In the genomic region with DNA sequence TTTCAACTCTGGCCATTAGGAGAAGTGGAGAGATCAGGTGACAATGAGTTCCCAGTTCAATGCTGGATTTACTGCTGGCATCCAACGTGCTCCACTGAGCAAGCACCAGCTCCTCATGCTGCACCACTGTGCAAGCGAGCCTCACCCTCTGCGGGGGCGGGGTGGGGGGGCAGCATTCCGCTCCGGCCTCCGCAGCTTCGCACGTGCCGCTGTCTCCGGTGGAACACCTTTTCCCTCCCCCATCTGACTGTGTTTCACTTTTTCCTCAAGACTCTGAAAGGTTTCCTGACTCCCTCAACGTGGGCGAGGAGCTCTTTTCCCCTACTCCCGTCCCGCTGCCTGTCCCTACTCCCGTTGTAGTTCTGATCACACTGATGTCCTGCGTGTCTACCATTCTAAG, we compare ENCODE assay signal across 8 cellular contexts. TPM values are rescaled to one million over a fixed set of nuclear protein-coding genes. Genes with fewer than 3 reads are reported as not detected.
DNase-seq lines count a peak whose midpoint lies in the region; ATAC-seq and TF ChIP-seq lines count a peak whose summit lies in the region.
"Had no signal": no experiment of that assay in that cellular context is flagged by ENCODE, and none has a peak within 500 bp of the region (broad histone marks: within the 10 kb centered on the region; RNA-seq: fewer than 3 reads in every experiment).

No MANE protein-coding gene starts in this region.

- H3K36me3 ChIP-seq in iPS-15b (ENCODE audit: control insufficient read depth, insufficient read depth, low read length) = no peaks in the 10 kb centered on the region
- H3K36me3 ChIP-seq: neutrophil had no signal

- no peaks in the 10 kb centered on the region for H3K9me3 Mint-ChIP-seq in HFFc6
- H3K9me3 Mint-ChIP-seq in activated T-cell treated with anti-CD3 and anti-CD28 coated beads, Interleukin-2, amount 50 U/mL, for 72 hours = no peaks in the 10 kb centered on the region
- H3K9me3 Mint-ChIP-seq in stimulated activated effector memory CD8-positive, alpha-beta T cell treated with anti-CD3 and anti-CD28 coated beads, Interleukin-12 subunit alpha, Interleukin-12 subunit beta, amount 100 ng/mL, for 72 hours = no peaks in the 10 kb centered on the region

- peak overlapping the region; percentile 37 for H3K9ac ChIP-seq in iPS-15b (ENCODE audit: low read depth, low read length)

- peaks cover 8% of the 10 kb centered on the region for H3K27me3 ChIP-seq in iPS-15b (ENCODE audit: control insufficient read depth, insufficient read depth, low read length)

- no peak for ATAC-seq in activated T-cell treated with anti-CD3 and anti-CD28 coated beads, Interleukin-2, amount 50 U/mL, for 72 hours (replicated peaks in 1 of 2)
- ATAC-seq in stimulated activated effector memory CD8-positive, alpha-beta T cell treated with anti-CD3 and anti-CD28 coated beads, Interleukin-12 subunit alpha, Interleukin-12 subunit beta, amount 100 ng/mL, for 72 hours = no peak
- no peak for ATAC-seq in HG02852 (IDR thresholded peaks at IDR 0.05; ENCODE audit: unreplicated experiment)

- H3K9me3 ChIP-seq in iPS-15b (ENCODE audit: control insufficient read depth, insufficient read depth, low read length) = no peaks in the 10 kb centered on the region
- H3K9me3 ChIP-seq: neutrophil had no signal

- peaks cover 27% of the 10 kb centered on the region for H3K4me1 Mint-ChIP-seq in HFFc6 (ENCODE audit: low read depth)
- peaks cover 20% of the 10 kb centered on the region for H3K4me1 Mint-ChIP-seq in activated T-cell treated with anti-CD3 and anti-CD28 coated beads, Interleukin-2, amount 50 U/mL, for 72 hours (ENCODE audit: low read depth)
- H3K4me1 Mint-ChIP-seq in stimulated activated effector memory CD8-positive, alpha-beta T cell treated with anti-CD3 and anti-CD28 coated beads, Interleukin-12 subunit alpha, Interleukin-12 subunit beta, amount 100 ng/mL, for 72 hours = peaks cover 8% of the 10 kb centered on the region

- peak overlapping the region; percentile 81 for H3K4me3 Mint-ChIP-seq in HFFc6
- peak overlapping the region; percentile 86 to 87 for H3K4me3 Mint-ChIP-seq in activated T-cell treated with anti-CD3 and anti-CD28 coated beads, Interleukin-2, amount 50 U/mL, for 72 hours
- peak overlapping the region; percentile 64 for H3K4me3 Mint-ChIP-seq in stimulated activated effector memory CD8-positive, alpha-beta T cell treated with anti-CD3 and anti-CD28 coated beads, Interleukin-12 subunit alpha, Interleukin-12 subunit beta, amount 100 ng/mL, for 72 hours

- peaks cover 14% of the 10 kb centered on the region for H3K27me3 Mint-ChIP-seq in HFFc6 (ENCODE audit: insufficient read depth)
- peaks cover 13% of the 10 kb centered on the region for H3K27me3 Mint-ChIP-seq in activated T-cell treated with anti-CD3 and anti-CD28 coated beads, Interleukin-2, amount 50 U/mL, for 72 hours (ENCODE audit: low read depth)

- no peaks in the 10 kb centered on the region; the same call in 1 of the 2 replicates for H3K36me3 Mint-ChIP-seq in HFFc6 (ENCODE audit: low read depth)
- no peaks in the 10 kb centered on the region for H3K36me3 Mint-ChIP-seq in activated T-cell treated with anti-CD3 and anti-CD28 coated beads, Interleukin-2, amount 50 U/mL, for 72 hours (ENCODE audit: insufficient read depth in 2 of 2)
- H3K36me3 Mint-ChIP-seq in stimulated activated effector memory CD8-positive, alpha-beta T cell treated with anti-CD3 and anti-CD28 coated beads, Interleukin-12 subunit alpha, Interleukin-12 subunit beta, amount 100 ng/mL, for 72 hours = no peaks in the 10 kb centered on the region

- peak; percentile 9 for DNase-seq in HFFc6
- no peak for DNase-seq in activated T-cell treated with anti-CD3 and anti-CD28 coated beads, Interleukin-2, amount 50 U/mL, for 72 hours
- no peak for DNase-seq in stimulated activated effector memory CD8-positive, alpha-beta T cell treated with anti-CD3 and anti-CD28 coated beads, Interleukin-12 subunit alpha, Interleukin-12 subunit beta, amount 100 ng/mL, for 72 hours (ENCODE audit: low spot score in 2 of 2)
- DNase-seq in cortex of kidney (lab: John Stamatoyannopoulos, UW) = no peak
- no peak for DNase-seq in NCI-H146 (lab: John Stamatoyannopoulos, UW)

- peaks cover 8% of the 10 kb centered on the region for H3K4me1 ChIP-seq in iPS-15b (ENCODE audit: control insufficient read depth, insufficient read depth, low read length)

- peak overlapping the region; percentile 43 for H3K4me3 ChIP-seq in iPS-15b (ENCODE audit: low read depth, low read length)

- no peak for TF ChIP-seq CTCF in HFFc6 (IDR thresholded peaks at IDR 0.05)

- H3K27ac Mint-ChIP-seq in HFFc6 = peak overlapping the region; percentile 74
- no peak overlapping the region for H3K27ac Mint-ChIP-seq in activated T-cell treated with anti-CD3 and anti-CD28 coated beads, Interleukin-2, amount 50 U/mL, for 72 hours
- no peak overlapping the region for H3K27ac Mint-ChIP-seq in stimulated activated effector memory CD8-positive, alpha-beta T cell treated with anti-CD3 and anti-CD28 coated beads, Interleukin-12 subunit alpha, Interleukin-12 subunit beta, amount 100 ng/mL, for 72 hours

RNA-seq across cellular contexts. Expression of gene RHOD, which starts 0.8 kb away (rescaled TPM):
- total RNA-seq in HFFc6 (2021; fragmentation: NEBNext Ultra II Directional; extraction: Animal tissue kit (Norgen Biotek cat#: 25700)) = 10 to 100 TPM in 2 of 6 experiments, 1 to 10 TPM in 4; 5.2 to 17.8 (median 6.1) TPM
- 1 to 10 TPM; 2.6 to 3.4 TPM for total RNA-seq in activated T-cell treated with anti-CD3 and anti-CD28 coated beads, Interleukin-2, amount 50 U/mL, for 72 hours

RNA-seq across cellular contexts. Expression of gene SYT12, which starts 32.9 kb away (rescaled TPM):
- total RNA-seq in HFFc6 (2021; fragmentation: NEBNext Ultra II Directional; extraction: Animal tissue kit (Norgen Biotek cat#: 25700)) = not detected
- total RNA-seq in activated T-cell treated with anti-CD3 and anti-CD28 coated beads, Interleukin-2, amount 50 U/mL, for 72 hours = not detected
